ENCODE assay signal across 12 cellular contexts in genomic region chr1:116879478-116880133, GRCh38. TPM values are rescaled to one million over a fixed set of nuclear protein-coding genes. Genes with fewer than 3 reads are reported as not detected.
A peak's percentile ranks its signal among the peaks of the same experiment; 100 is the strongest.
DNase-seq lines count a peak whose midpoint lies in the region; ATAC-seq and TF ChIP-seq lines count a peak whose summit lies in the region.
"Had no signal": no experiment of that assay in that cellular context is flagged by ENCODE, and none has a peak within 500 bp of the region (broad histone marks: within the 10 kb centered on the region; RNA-seq: fewer than 3 reads in every experiment).

No MANE protein-coding gene starts in this region.

- no peak overlapping the region for H3K4me3 Mint-ChIP-seq in activated naive CD8-positive, alpha-beta T cell treated with anti-CD3 and anti-CD28 coated beads, Interleukin-2, amount 10 ng/mL, durations not matched to agents 7 days and 5 days
- no peak overlapping the region for H3K4me3 Mint-ChIP-seq in activated naive CD8-positive, alpha-beta T cell treated with anti-CD3 and anti-CD28 coated beads, Interleukin-2, amount 50 U/mL, for 24 hours
- H3K4me3 Mint-ChIP-seq: activated T-helper 17 cell treated with anti-CD3 and anti-CD28 coated beads, Interleukin-2, amount 50 U/mL, for 72 hours; natural killer cell treated with Interleukin-12 subunit alpha and Interleukin-12 subunit beta and Interleukin-15 and Interleukin-18, amount 100 ng/mL, for 72 hours had no signal

- H3K4me2 ChIP-seq in Loucy (ENCODE audit: low read depth, low read length, poor library complexity, severe bottlenecking): peak overlapping the region; percentile 88

- DNase-seq in activated naive CD8-positive, alpha-beta T cell treated with anti-CD3 and anti-CD28 coated beads, Interleukin-2, amount 10 ng/mL, durations not matched to agents 7 days and 5 days: peak; percentile 34
- no peak for DNase-seq in activated naive CD8-positive, alpha-beta T cell treated with anti-CD3 and anti-CD28 coated beads, Interleukin-2, amount 50 U/mL, for 24 hours
- no peak for DNase-seq in foreskin keratinocyte
- DNase-seq in left lung: no peak
- DNase-seq in testis: no peak
- DNase-seq in GM10266 (ENCODE audit: extremely low spot score): no peak
- DNase-seq: OCI-M1; stimulated activated CD4-positive, alpha-beta T cell treated with anti-CD3 and anti-CD28 coated beads, Interleukin-4, amount 100 ng/mL, for 4 hours had no signal

- H3K4me3 ChIP-seq in Loucy (ENCODE audit: low read length, poor library complexity, severe bottlenecking) (peak overlapping the region; percentile 68), thymus (ENCODE audit: low read length) (no peak overlapping the region), left lung (no peak overlapping the region), testis (no peak overlapping the region)

- H3K27ac ChIP-seq in foreskin keratinocyte: peak overlapping the region; percentile 93
- peak overlapping the region; percentile 48 for H3K27ac ChIP-seq in thymus (ENCODE audit: low read depth)
- H3K27ac ChIP-seq in left lung: no peak overlapping the region
- H3K27ac ChIP-seq in testis: no peak overlapping the region

- intact Hi-C loops in left lung (cut with DNase I): no loop called here
- intact Hi-C loops in testis (cut with DNase I; ENCODE audit: low total_unique reads): no loop called here

- no peak for ATAC-seq in activated naive CD8-positive, alpha-beta T cell treated with anti-CD3 and anti-CD28 coated beads, Interleukin-2, amount 10 ng/mL, durations not matched to agents 7 days and 5 days (ENCODE audit: low read depth)
- no peak for ATAC-seq in activated naive CD8-positive, alpha-beta T cell treated with anti-CD3 and anti-CD28 coated beads, Interleukin-2, amount 50 U/mL, for 24 hours
- ATAC-seq in foreskin keratinocyte (no peak), left lung (no peak)

- peak overlapping the region; percentile 73 for H3K9ac ChIP-seq in Loucy (ENCODE audit: low read depth, low read length, poor library complexity, severe bottlenecking)

- H3K4me1 ChIP-seq in Loucy (ENCODE audit: insufficient read depth, low read length, poor library complexity, severe bottlenecking): peaks cover 30% of the 10 kb centered on the region
- peaks cover 33% of the 10 kb centered on the region for H3K4me1 ChIP-seq in foreskin keratinocyte
- H3K4me1 ChIP-seq in thymus (ENCODE audit: control insufficient read depth, insufficient read depth, low read length): peaks cover 32% of the 10 kb centered on the region
- peaks cover 6 to 10% of the 10 kb centered on the region in 2 donors for H3K4me1 ChIP-seq in left lung
- H3K4me1 ChIP-seq in testis: peaks cover 17% of the 10 kb centered on the region

- no peaks in the 10 kb centered on the region for H3K9me3 ChIP-seq in Loucy (ENCODE audit: insufficient read depth, low read depth, low read length)
- H3K9me3 ChIP-seq in thymus (ENCODE audit: control insufficient read depth): no peaks in the 10 kb centered on the region
- H3K9me3 ChIP-seq in left lung: no peaks in the 10 kb centered on the region
- H3K9me3 ChIP-seq in testis: no peaks in the 10 kb centered on the region

- 73% methylated on average over 10 of the region's 10 CpGs for WGBS in thymus
- WGBS in testis, 2 donors: 89 to 91% methylated on average over 8 to 10 of the region's 10 CpGs

- TF ChIP-seq POLR2A in testis (IDR thresholded peaks at IDR 0.05): no peak

- H3K79me2 ChIP-seq in Loucy (ENCODE audit: insufficient read depth, low read length): no peaks in the 10 kb centered on the region

- H3K9me3 Mint-ChIP-seq in activated naive CD8-positive, alpha-beta T cell treated with anti-CD3 and anti-CD28 coated beads, Interleukin-2, amount 10 ng/mL, durations not matched to agents 7 days and 5 days: no peaks in the 10 kb centered on the region
- H3K9me3 Mint-ChIP-seq in activated naive CD8-positive, alpha-beta T cell treated with anti-CD3 and anti-CD28 coated beads, Interleukin-2, amount 50 U/mL, for 24 hours: no peaks in the 10 kb centered on the region
- H3K9me3 Mint-ChIP-seq: activated T-helper 17 cell treated with anti-CD3 and anti-CD28 coated beads, Interleukin-2, amount 50 U/mL, for 72 hours; natural killer cell treated with Interleukin-12 subunit alpha and Interleukin-12 subunit beta and Interleukin-15 and Interleukin-18, amount 100 ng/mL, for 72 hours had no signal

- TF ChIP-seq CTCF in Loucy (conservative IDR thresholded peaks at IDR 0.05; ENCODE audit: low read length): no peak
- no peak for TF ChIP-seq CTCF in foreskin keratinocyte (conservative IDR thresholded peaks at IDR 0.05)
- no peak for TF ChIP-seq CTCF in left lung (IDR thresholded peaks at IDR 0.05)
- TF ChIP-seq CTCF in testis (IDR thresholded peaks at IDR 0.05): no peak
- TF ChIP-seq CTCF in GM10266 (IDR thresholded peaks at IDR 0.05; ENCODE audit: control insufficient read depth, insufficient read depth, low read depth, missing control alignments): no peak

- no peaks in the 10 kb centered on the region for H3K9me2 ChIP-seq in Loucy (replicated peaks; ENCODE audit: low read depth, low read length)

- H3K27me3 ChIP-seq in Loucy (ENCODE audit: insufficient read depth, low read length, poor library complexity, severe bottlenecking) (no peaks in the 10 kb centered on the region), foreskin keratinocyte (no peaks in the 10 kb centered on the region), thymus (ENCODE audit: control insufficient read depth, insufficient read depth) (no peaks in the 10 kb centered on the region), left lung (peaks cover 0 to 6% of the 10 kb centered on the region in 2 donors), testis (no peaks in the 10 kb centered on the region)

- no peak overlapping the region for H3K27ac Mint-ChIP-seq in activated naive CD8-positive, alpha-beta T cell treated with anti-CD3 and anti-CD28 coated beads, Interleukin-2, amount 10 ng/mL, durations not matched to agents 7 days and 5 days
- H3K27ac Mint-ChIP-seq in activated naive CD8-positive, alpha-beta T cell treated with anti-CD3 and anti-CD28 coated beads, Interleukin-2, amount 50 U/mL, for 24 hours: no peak overlapping the region
- H3K27ac Mint-ChIP-seq: activated T-helper 17 cell treated with anti-CD3 and anti-CD28 coated beads, Interleukin-2, amount 50 U/mL, for 72 hours; natural killer cell treated with Interleukin-12 subunit alpha and Interleukin-12 subunit beta and Interleukin-15 and Interleukin-18, amount 100 ng/mL, for 72 hours had no signal

- POLR2A ChIA-PET in activated naive CD8-positive, alpha-beta T cell treated with anti-CD3 and anti-CD28 coated beads, Interleukin-2, amount 10 ng/mL, durations not matched to agents 7 days and 5 days (lab: Charles Lee): interaction anchor here (1.0 to 2.4 kb wide), 4 partner anchors 52 to 180 kb away, joined by 3 to 16 read pairs (median 4); partner anchors contain the start of gene TTF2

- peaks cover 12% of the 10 kb centered on the region for H3K4me1 Mint-ChIP-seq in activated naive CD8-positive, alpha-beta T cell treated with anti-CD3 and anti-CD28 coated beads, Interleukin-2, amount 10 ng/mL, durations not matched to agents 7 days and 5 days
- peaks cover 17% of the 10 kb centered on the region for H3K4me1 Mint-ChIP-seq in activated naive CD8-positive, alpha-beta T cell treated with anti-CD3 and anti-CD28 coated beads, Interleukin-2, amount 50 U/mL, for 24 hours

- no peaks in the 10 kb centered on the region for H3K27me3 Mint-ChIP-seq in activated naive CD8-positive, alpha-beta T cell treated with anti-CD3 and anti-CD28 coated beads, Interleukin-2, amount 10 ng/mL, durations not matched to agents 7 days and 5 days
- H3K27me3 Mint-ChIP-seq in activated naive CD8-positive, alpha-beta T cell treated with anti-CD3 and anti-CD28 coated beads, Interleukin-2, amount 50 U/mL, for 24 hours: no peaks in the 10 kb centered on the region
- H3K27me3 Mint-ChIP-seq: activated T-helper 17 cell treated with anti-CD3 and anti-CD28 coated beads, Interleukin-2, amount 50 U/mL, for 72 hours; natural killer cell treated with Interleukin-12 subunit alpha and Interleukin-12 subunit beta and Interleukin-15 and Interleukin-18, amount 100 ng/mL, for 72 hours had no signal

- no peaks in the 10 kb centered on the region for H3K36me3 Mint-ChIP-seq in activated naive CD8-positive, alpha-beta T cell treated with anti-CD3 and anti-CD28 coated beads, Interleukin-2, amount 10 ng/mL, durations not matched to agents 7 days and 5 days
- no peaks in the 10 kb centered on the region for H3K36me3 Mint-ChIP-seq in activated naive CD8-positive, alpha-beta T cell treated with anti-CD3 and anti-CD28 coated beads, Interleukin-2, amount 50 U/mL, for 24 hours (ENCODE audit: low read depth)
- H3K36me3 Mint-ChIP-seq: natural killer cell treated with Interleukin-12 subunit alpha and Interleukin-12 subunit beta and Interleukin-15 and Interleukin-18, amount 100 ng/mL, for 72 hours had no signal

- H3F3A ChIP-seq in Loucy (ENCODE audit: low read depth): no peaks in the 10 kb centered on the region

- H4K20me1 ChIP-seq in Loucy (ENCODE audit: insufficient read depth, low read length, poor library complexity, severe bottlenecking): no peaks in the 10 kb centered on the region

- no peaks in the 10 kb centered on the region for H3K36me3 ChIP-seq in Loucy (ENCODE audit: insufficient read depth, low read length)
- H3K36me3 ChIP-seq in thymus (ENCODE audit: control insufficient read depth, insufficient read depth): no peaks in the 10 kb centered on the region
- no peaks in the 10 kb centered on the region for H3K36me3 ChIP-seq in left lung
- no peaks in the 10 kb centered on the region for H3K36me3 ChIP-seq in testis (ENCODE audit: low read depth, missing control alignments)

- peak overlapping the region; percentile 40; the same call in 1 of the 2 replicates for H2AFZ ChIP-seq in Loucy (ENCODE audit: low read length)

RNA-seq across cellular contexts. Expression of gene PTGFRN, which starts 30.1 kb away (rescaled TPM):
- under 1 TPM; 0.19 to 0.28 TPM for total RNA-seq in activated naive CD8-positive, alpha-beta T cell treated with anti-CD3 and anti-CD28 coated beads, Interleukin-2, amount 10 ng/mL, durations not matched to agents 7 days and 5 days
- total RNA-seq in foreskin keratinocyte: 171 and 183 TPM in 2 replicates
- polyA plus RNA-seq in foreskin keratinocyte: 147 and 151 TPM in 2 replicates
- 26.0 TPM for polyA plus RNA-seq in thymus
- total RNA-seq in left lung: 10 to 100 TPM; 39.9 to 77.5 TPM
- total RNA-seq in testis: 10 to 100 TPM; 26.8 to 28.1 TPM
- 32.0 TPM for polyA plus RNA-seq in testis (ENCODE audit: insufficient read depth, low read depth, low replicate concordance)

Comparison
In these comparisons a context has a peak if more than half of its experiments do, and no peak if none do; other contexts are left out.
1. H3K27ac ChIP-seq: peak in foreskin keratinocyte (single experiment) and thymus (single experiment); none in left lung (0 of 2) and testis (0 of 2).
2. RNA of gene PTGFRN, which starts 30.1 kb away (total RNA-seq): 171 to 183 TPM in foreskin keratinocyte, 39.9 to 77.5 TPM in left lung and 26.8 to 28.1 TPM in testis; 0.19 to 0.28 TPM in activated naive CD8-positive, alpha-beta T cell treated with anti-CD3 and anti-CD28 coated beads, Interleukin-2, amount 10 ng/mL, durations not matched to agents 7 days and 5 days; every median in the first group is over 10 times any median in the second.